In genomic region chr5:42768106-42768504, GRCh38 we compare ENCODE assay signal across 25 cellular contexts. TPM values are rescaled to one million over a fixed set of nuclear protein-coding genes. Genes with fewer than 3 reads are reported as not detected.
"Had no signal": no experiment of that assay in that cellular context is flagged by ENCODE, and none has a peak within 500 bp of the region (broad histone marks: within the 10 kb centered on the region; RNA-seq: fewer than 3 reads in every experiment).

No MANE protein-coding gene starts in this region.

- H3K9me3 ChIP-seq: body of pancreas, breast epithelium had no signal

- H3K27me3 ChIP-seq: brain microvascular endothelial cell, breast epithelium had no signal

- H3K4me1 ChIP-seq: body of pancreas, breast epithelium had no signal

- DNase-seq: activated B cell treated with CpG ODN at 0.5 μM for 24 hours; activated CD4-positive, alpha-beta memory T cell treated with anti-CD3 and anti-CD28 coated beads, Interleukin-2, amount 10 ng/mL, durations not matched to agents 7 days and 5 days; activated CD4-positive, alpha-beta T cell treated with anti-CD3 and anti-CD28 coated beads for 4 hours; activated CD4-positive, alpha-beta T cell treated with anti-CD3 and anti-CD28 coated beads, Interleukin-2, amount 50 U/mL, for 48 hours; activated CD4-positive, CD25-positive, alpha-beta regulatory T cell treated with anti-CD3 and anti-CD28 coated beads, Interleukin-2, amount 50 U/mL, for 72 hours; activated CD8-positive, alpha-beta memory T cell treated with anti-CD3 and anti-CD28 coated beads for 24 hours; activated CD8-positive, alpha-beta memory T cell treated with anti-CD3 and anti-CD28 coated beads, Interleukin-2, amount 10 ng/mL, durations not matched to agents 7 days and 5 days; activated CD8-positive, alpha-beta memory T cell treated with anti-CD3 and anti-CD28 coated beads, Interleukin-2, amount 50 U/mL, for 48 hours; activated CD8-positive, alpha-beta T cell treated with anti-CD3 and anti-CD28 coated beads, Interleukin-2, amount 10 ng/mL, durations not matched to agents 7 days and 5 days; activated effector memory CD4-positive, alpha-beta T cell treated with Interleukin-2 at 50 U/mL for 16 hours; activated gamma-delta T cell; activated naive CD4-positive, alpha-beta T cell treated with anti-CD3 and anti-CD28 coated beads, Interleukin-2, amount 10 ng/mL, durations not matched to agents 7 days and 5 days; activated naive CD4-positive, alpha-beta T cell treated with Interleukin-2 at 50 U/mL for 16 hours; activated naive CD8-positive, alpha-beta T cell treated with anti-CD3 and anti-CD28 coated beads, Interleukin-2, amount 10 ng/mL, durations not matched to agents 7 days and 5 days; activated naive CD8-positive, alpha-beta T cell treated with anti-CD3 and anti-CD28 coated beads, Interleukin-2, amount 50 U/mL, for 24 hours; activated T-cell treated with anti-CD3 and anti-CD28 coated beads, Interleukin-2, amount 50 U/mL, for 24 hours; activated T-cell treated with anti-CD3 and anti-CD28 coated beads, Interleukin-2, amount 50 U/mL, for 48 hours; aorta; body of pancreas; T-helper 9 cell had no signal

- H3K4me3 ChIP-seq: body of pancreas, breast epithelium had no signal

- H3K27ac ChIP-seq: body of pancreas, brain microvascular endothelial cell, breast epithelium, VCaP had no signal

- ATAC-seq: activated CD8-positive, alpha-beta memory T cell treated with anti-CD3 and anti-CD28 coated beads, Interleukin-2, amount 10 ng/mL, durations not matched to agents 7 days and 5 days; activated CD8-positive, alpha-beta T cell treated with anti-CD3 and anti-CD28 coated beads, Interleukin-2, amount 10 ng/mL, durations not matched to agents 7 days and 5 days; activated naive CD8-positive, alpha-beta T cell treated with anti-CD3 and anti-CD28 coated beads, Interleukin-2, amount 50 U/mL, for 24 hours; body of pancreas had no signal

- H3K36me3 ChIP-seq: brain microvascular endothelial cell, breast epithelium had no signal

RNA-seq across cellular contexts. Expression of gene SELENOP, which starts 43.6 kb away (rescaled TPM):
- total RNA-seq: activated B cell treated with CpG ODN at 0.5 μM for 24 hours; activated CD4-positive, alpha-beta T cell treated with anti-CD3 and anti-CD28 coated beads, Interleukin-2, amount 10 ng/mL, durations not matched to agents 7 days and 5 days; activated T-helper 2 cell treated with anti-CD3 and anti-CD28 coated beads, Interferon-gamma antibody, Interleukin-2, Interleukin-4, amounts not matched to agents 10 μg/mL and 5 μg/mL and 100 μg/mL, durations not matched to agents 14 hours and 24 hours and 36 hours had no signal
